1 cellular context compared by ENCODE assay signal in genomic region chr3:41508063-41508696, GRCh38.
TF ChIP-seq lines count a peak whose summit lies in the region.

No MANE protein-coding gene starts in this region.

TF ChIP-seq in GM23338, 12 proteins besides CTCF, POLR2A, EP300 and RAD21 (continued from another document):
- TF ChIP-seq ZNF462 (CRISPR knock-in tag; IDR thresholded peaks at IDR 0.05), result no peak
- no peak for TF ChIP-seq EZH2phosphoT487 (IDR thresholded peaks at IDR 0.05; ENCODE audit: unreplicated experiment)
- no peak for TF ChIP-seq CREB1 (CRISPR knock-in tag; IDR thresholded peaks at IDR 0.05; ENCODE audit: low read depth)
- TF ChIP-seq ZNF114 (CRISPR knock-in tag; IDR thresholded peaks at IDR 0.05), result no peak
